In the genomic region with DNA sequence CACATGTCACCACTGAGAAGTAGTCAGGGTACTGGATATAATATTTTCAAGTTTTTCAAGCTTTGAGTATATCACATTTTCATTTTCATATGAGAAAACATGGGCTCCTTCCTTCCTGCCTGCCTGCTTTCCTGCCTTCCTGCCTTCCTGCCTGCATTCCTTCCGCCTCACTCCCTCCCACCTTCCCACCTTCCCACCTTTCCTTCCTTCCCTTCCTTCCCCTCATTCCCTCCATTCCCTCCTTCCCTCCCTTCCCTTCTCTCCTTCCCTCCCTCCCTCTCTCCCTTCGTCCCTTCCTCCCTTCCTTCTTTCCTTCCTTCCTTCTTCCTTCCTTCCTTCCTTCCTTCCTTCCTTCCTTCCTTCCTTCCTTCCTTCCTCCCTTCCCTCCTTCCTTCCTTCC, we compare ENCODE assay signal across 17 cellular contexts.
"Had no signal": no experiment of that assay in that cellular context is flagged by ENCODE, and none has a peak within 500 bp of the region (broad histone marks: within the 10 kb centered on the region; RNA-seq: fewer than 3 reads in every experiment).

No MANE protein-coding gene starts in this region.

- H3K27ac ChIP-seq: colonic mucosa, parathyroid adenoma, thyroid gland had no signal

- H3K9me3 ChIP-seq: colonic mucosa, gastroesophageal sphincter, heart left ventricle, thyroid gland had no signal

- H3K27ac Mint-ChIP-seq: activated CD4-positive, alpha-beta T cell treated with anti-CD3 and anti-CD28 coated beads for 36 hours; activated naive CD8-positive, alpha-beta T cell; activated T-helper 1 cell treated with anti-CD3 and anti-CD28 coated beads, Interleukin-12 subunit alpha, Interleukin-12 subunit beta, Interleukin-2, Interleukin-4 antibody, amounts not matched to agents 30 ng/mL and 10 ng/mL and 1 ng/mL, durations not matched to agents 14 hours and 24 hours and 36 hours; memory B cell; naive thymus-derived CD4-positive, alpha-beta T cell had no signal

- H3K4me3 Mint-ChIP-seq: activated CD4-positive, alpha-beta T cell treated with anti-CD3 and anti-CD28 coated beads for 36 hours; activated naive CD8-positive, alpha-beta T cell; activated T-helper 1 cell treated with anti-CD3 and anti-CD28 coated beads, Interleukin-12 subunit alpha, Interleukin-12 subunit beta, Interleukin-2, Interleukin-4 antibody, amounts not matched to agents 30 ng/mL and 10 ng/mL and 1 ng/mL, durations not matched to agents 14 hours and 24 hours and 36 hours; memory B cell had no signal

- ATAC-seq: activated CD4-positive, alpha-beta T cell treated with anti-CD3 and anti-CD28 coated beads for 36 hours; gastroesophageal sphincter; naive thymus-derived CD4-positive, alpha-beta T cell had no signal

- DNase-seq: activated CD4-positive, alpha-beta T cell treated with anti-CD3 and anti-CD28 coated beads for 36 hours; activated CD4-positive, alpha-beta T cell treated with anti-CD3 and anti-CD28 coated beads, Interleukin-2, amount 50 U/mL, for 48 hours; activated gamma-delta T cell treated with Interleukin-2 at 50 U/mL for 16 hours; activated T-cell treated with anti-CD3 and anti-CD28 coated beads for 4 hours; caudate nucleus; colonic mucosa; left ventricle myocardium superior; naive thymus-derived CD4-positive, alpha-beta T cell; stimulated activated CD4-positive, alpha-beta T cell treated with anti-CD3 and anti-CD28 coated beads, Interleukin-1b, Interleukin-23, amount 100 ng/mL, for 48 hours; stimulated activated naive CD4-positive, alpha-beta T cell treated with Interleukin-2 at 50 U/mL for 16 hours; thyroid gland had no signal

- H3K27me3 ChIP-seq: colonic mucosa, gastroesophageal sphincter, heart left ventricle, thyroid gland had no signal

- H2AFZ ChIP-seq: parathyroid adenoma had no signal

- H3K9ac ChIP-seq: parathyroid adenoma had no signal

- H3K36me3 ChIP-seq: colonic mucosa, gastroesophageal sphincter, heart left ventricle, thyroid gland had no signal

- H3K36me3 Mint-ChIP-seq: activated naive CD8-positive, alpha-beta T cell; memory B cell; naive thymus-derived CD4-positive, alpha-beta T cell had no signal

- H3K4me1 ChIP-seq: colonic mucosa, parathyroid adenoma, thyroid gland had no signal

- H3K4me3 ChIP-seq: colonic mucosa, gastroesophageal sphincter, heart left ventricle, thyroid gland had no signal

- H3K79me2 ChIP-seq: parathyroid adenoma had no signal

- H3K9me3 Mint-ChIP-seq: activated T-helper 1 cell treated with anti-CD3 and anti-CD28 coated beads, Interleukin-12 subunit alpha, Interleukin-12 subunit beta, Interleukin-2, Interleukin-4 antibody, amounts not matched to agents 30 ng/mL and 10 ng/mL and 1 ng/mL, durations not matched to agents 14 hours and 24 hours and 36 hours; memory B cell had no signal
